Comparison of ENCODE assay signal across 1 cellular context in genomic region chr9:129080608-129081387, GRCh38.
TF ChIP-seq lines count a peak whose summit lies in the region.

A gene with protein sequence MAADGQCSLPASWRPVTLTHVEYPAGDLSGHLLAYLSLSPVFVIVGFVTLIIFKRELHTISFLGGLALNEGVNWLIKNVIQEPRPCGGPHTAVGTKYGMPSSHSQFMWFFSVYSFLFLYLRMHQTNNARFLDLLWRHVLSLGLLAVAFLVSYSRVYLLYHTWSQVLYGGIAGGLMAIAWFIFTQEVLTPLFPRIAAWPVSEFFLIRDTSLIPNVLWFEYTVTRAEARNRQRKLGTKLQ (plus strand): TSS chr9:129081111. CDS start chr9:129081132, 21 bp downstream.

TF ChIP-seq in HepG2, 621 proteins besides CTCF, POLR2A, EP300 and RAD21 (continued from another document and continues in another):
- TF ChIP-seq HNF1A (IDR thresholded peaks at IDR 0.05; ENCODE audit: low read depth) (no peak), HNF1A (CRISPR knock-in tag; IDR thresholded peaks at IDR 0.05; ENCODE audit: borderline replicate concordance) (no peak), MIER3 (CRISPR knock-in tag; IDR thresholded peaks at IDR 0.05; ENCODE audit: borderline replicate concordance) (no peak), SP5 (CRISPR knock-in tag; IDR thresholded peaks at IDR 0.05; ENCODE audit: borderline replicate concordance, low read depth) (no peak), TBL1XR1 (IDR thresholded peaks at IDR 0.05; ENCODE audit: borderline replicate concordance, low read length, partially characterized antibody) (no peak), TCF12 (IDR thresholded peaks at IDR 0.05) (no peak), TCF12 (CRISPR knock-in tag; IDR thresholded peaks at IDR 0.05) (no peak), ZNF879 (CRISPR knock-in tag; IDR thresholded peaks at IDR 0.05) (no peak), ZSCAN25 (CRISPR knock-in tag; IDR thresholded peaks at IDR 0.05) (no peak), RFXAP (CRISPR knock-in tag; IDR thresholded peaks at IDR 0.05; ENCODE audit: borderline replicate concordance) (peak; percentile 99), ADNP (CRISPR knock-in tag; IDR thresholded peaks at IDR 0.05) (no peak), TBX3 (IDR thresholded peaks at IDR 0.05; ENCODE audit: borderline replicate concordance) (peak; percentile 72), KLF15 (CRISPR knock-in tag; IDR thresholded peaks at IDR 0.05; ENCODE audit: borderline replicate concordance) (peak; percentile 50; the same call in 1 of the 2 replicates), RXRB (CRISPR knock-in tag; IDR thresholded peaks at IDR 0.05; ENCODE audit: borderline replicate concordance) (peak; percentile 16; the same call in 1 of the 2 replicates), ZBTB7B (CRISPR knock-in tag; IDR thresholded peaks at IDR 0.05) (peak; percentile 28; the same call in 1 of the 2 replicates), ZNF432 (CRISPR knock-in tag; IDR thresholded peaks at IDR 0.05; ENCODE audit: borderline replicate concordance) (no peak), TGIF2 (CRISPR knock-in tag; IDR thresholded peaks at IDR 0.05) (peak; percentile 55), ZNF382 (CRISPR knock-in tag; IDR thresholded peaks at IDR 0.05; ENCODE audit: borderline replicate concordance) (no peak), MLX (CRISPR knock-in tag; IDR thresholded peaks at IDR 0.05) (no peak), NFYB (CRISPR knock-in tag; IDR thresholded peaks at IDR 0.05) (peak; percentile 99), MED1 (CRISPR knock-in tag; IDR thresholded peaks at IDR 0.05) (no peak; the same call in 1 of the 2 replicates)
- TF ChIP-seq, protein P1, sequence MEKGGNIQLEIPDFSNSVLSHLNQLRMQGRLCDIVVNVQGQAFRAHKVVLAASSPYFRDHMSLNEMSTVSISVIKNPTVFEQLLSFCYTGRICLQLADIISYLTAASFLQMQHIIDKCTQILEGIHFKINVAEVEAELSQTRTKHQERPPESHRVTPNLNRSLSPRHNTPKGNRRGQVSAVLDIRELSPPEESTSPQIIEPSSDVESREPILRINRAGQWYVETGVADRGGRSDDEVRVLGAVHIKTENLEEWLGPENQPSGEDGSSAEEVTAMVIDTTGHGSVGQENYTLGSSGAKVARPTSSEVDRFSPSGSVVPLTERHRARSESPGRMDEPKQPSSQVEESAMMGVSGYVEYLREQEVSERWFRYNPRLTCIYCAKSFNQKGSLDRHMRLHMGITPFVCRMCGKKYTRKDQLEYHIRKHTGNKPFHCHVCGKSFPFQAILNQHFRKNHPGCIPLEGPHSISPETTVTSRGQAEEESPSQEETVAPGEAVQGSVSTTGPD (CRISPR knock-in tag; IDR thresholded peaks at IDR 0.05), result no peak
- TF ChIP-seq, protein P2, sequence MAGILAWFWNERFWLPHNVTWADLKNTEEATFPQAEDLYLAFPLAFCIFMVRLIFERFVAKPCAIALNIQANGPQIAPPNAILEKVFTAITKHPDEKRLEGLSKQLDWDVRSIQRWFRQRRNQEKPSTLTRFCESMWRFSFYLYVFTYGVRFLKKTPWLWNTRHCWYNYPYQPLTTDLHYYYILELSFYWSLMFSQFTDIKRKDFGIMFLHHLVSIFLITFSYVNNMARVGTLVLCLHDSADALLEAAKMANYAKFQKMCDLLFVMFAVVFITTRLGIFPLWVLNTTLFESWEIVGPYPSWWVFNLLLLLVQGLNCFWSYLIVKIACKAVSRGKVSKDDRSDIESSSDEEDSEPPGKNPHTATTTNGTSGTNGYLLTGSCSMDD (CRISPR knock-in tag; IDR thresholded peaks at IDR 0.05), result no peak
- TF ChIP-seq, protein P3, sequence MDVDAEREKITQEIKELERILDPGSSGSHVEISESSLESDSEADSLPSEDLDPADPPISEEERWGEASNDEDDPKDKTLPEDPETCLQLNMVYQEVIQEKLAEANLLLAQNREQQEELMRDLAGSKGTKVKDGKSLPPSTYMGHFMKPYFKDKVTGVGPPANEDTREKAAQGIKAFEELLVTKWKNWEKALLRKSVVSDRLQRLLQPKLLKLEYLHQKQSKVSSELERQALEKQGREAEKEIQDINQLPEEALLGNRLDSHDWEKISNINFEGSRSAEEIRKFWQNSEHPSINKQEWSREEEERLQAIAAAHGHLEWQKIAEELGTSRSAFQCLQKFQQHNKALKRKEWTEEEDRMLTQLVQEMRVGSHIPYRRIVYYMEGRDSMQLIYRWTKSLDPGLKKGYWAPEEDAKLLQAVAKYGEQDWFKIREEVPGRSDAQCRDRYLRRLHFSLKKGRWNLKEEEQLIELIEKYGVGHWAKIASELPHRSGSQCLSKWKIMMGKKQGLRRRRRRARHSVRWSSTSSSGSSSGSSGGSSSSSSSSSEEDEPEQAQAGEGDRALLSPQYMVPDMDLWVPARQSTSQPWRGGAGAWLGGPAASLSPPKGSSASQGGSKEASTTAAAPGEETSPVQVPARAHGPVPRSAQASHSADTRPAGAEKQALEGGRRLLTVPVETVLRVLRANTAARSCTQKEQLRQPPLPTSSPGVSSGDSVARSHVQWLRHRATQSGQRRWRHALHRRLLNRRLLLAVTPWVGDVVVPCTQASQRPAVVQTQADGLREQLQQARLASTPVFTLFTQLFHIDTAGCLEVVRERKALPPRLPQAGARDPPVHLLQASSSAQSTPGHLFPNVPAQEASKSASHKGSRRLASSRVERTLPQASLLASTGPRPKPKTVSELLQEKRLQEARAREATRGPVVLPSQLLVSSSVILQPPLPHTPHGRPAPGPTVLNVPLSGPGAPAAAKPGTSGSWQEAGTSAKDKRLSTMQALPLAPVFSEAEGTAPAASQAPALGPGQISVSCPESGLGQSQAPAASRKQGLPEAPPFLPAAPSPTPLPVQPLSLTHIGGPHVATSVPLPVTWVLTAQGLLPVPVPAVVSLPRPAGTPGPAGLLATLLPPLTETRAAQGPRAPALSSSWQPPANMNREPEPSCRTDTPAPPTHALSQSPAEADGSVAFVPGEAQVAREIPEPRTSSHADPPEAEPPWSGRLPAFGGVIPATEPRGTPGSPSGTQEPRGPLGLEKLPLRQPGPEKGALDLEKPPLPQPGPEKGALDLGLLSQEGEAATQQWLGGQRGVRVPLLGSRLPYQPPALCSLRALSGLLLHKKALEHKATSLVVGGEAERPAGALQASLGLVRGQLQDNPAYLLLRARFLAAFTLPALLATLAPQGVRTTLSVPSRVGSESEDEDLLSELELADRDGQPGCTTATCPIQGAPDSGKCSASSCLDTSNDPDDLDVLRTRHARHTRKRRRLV (CRISPR knock-in tag; IDR thresholded peaks at IDR 0.05), result no peak
- TF ChIP-seq, protein P4, sequence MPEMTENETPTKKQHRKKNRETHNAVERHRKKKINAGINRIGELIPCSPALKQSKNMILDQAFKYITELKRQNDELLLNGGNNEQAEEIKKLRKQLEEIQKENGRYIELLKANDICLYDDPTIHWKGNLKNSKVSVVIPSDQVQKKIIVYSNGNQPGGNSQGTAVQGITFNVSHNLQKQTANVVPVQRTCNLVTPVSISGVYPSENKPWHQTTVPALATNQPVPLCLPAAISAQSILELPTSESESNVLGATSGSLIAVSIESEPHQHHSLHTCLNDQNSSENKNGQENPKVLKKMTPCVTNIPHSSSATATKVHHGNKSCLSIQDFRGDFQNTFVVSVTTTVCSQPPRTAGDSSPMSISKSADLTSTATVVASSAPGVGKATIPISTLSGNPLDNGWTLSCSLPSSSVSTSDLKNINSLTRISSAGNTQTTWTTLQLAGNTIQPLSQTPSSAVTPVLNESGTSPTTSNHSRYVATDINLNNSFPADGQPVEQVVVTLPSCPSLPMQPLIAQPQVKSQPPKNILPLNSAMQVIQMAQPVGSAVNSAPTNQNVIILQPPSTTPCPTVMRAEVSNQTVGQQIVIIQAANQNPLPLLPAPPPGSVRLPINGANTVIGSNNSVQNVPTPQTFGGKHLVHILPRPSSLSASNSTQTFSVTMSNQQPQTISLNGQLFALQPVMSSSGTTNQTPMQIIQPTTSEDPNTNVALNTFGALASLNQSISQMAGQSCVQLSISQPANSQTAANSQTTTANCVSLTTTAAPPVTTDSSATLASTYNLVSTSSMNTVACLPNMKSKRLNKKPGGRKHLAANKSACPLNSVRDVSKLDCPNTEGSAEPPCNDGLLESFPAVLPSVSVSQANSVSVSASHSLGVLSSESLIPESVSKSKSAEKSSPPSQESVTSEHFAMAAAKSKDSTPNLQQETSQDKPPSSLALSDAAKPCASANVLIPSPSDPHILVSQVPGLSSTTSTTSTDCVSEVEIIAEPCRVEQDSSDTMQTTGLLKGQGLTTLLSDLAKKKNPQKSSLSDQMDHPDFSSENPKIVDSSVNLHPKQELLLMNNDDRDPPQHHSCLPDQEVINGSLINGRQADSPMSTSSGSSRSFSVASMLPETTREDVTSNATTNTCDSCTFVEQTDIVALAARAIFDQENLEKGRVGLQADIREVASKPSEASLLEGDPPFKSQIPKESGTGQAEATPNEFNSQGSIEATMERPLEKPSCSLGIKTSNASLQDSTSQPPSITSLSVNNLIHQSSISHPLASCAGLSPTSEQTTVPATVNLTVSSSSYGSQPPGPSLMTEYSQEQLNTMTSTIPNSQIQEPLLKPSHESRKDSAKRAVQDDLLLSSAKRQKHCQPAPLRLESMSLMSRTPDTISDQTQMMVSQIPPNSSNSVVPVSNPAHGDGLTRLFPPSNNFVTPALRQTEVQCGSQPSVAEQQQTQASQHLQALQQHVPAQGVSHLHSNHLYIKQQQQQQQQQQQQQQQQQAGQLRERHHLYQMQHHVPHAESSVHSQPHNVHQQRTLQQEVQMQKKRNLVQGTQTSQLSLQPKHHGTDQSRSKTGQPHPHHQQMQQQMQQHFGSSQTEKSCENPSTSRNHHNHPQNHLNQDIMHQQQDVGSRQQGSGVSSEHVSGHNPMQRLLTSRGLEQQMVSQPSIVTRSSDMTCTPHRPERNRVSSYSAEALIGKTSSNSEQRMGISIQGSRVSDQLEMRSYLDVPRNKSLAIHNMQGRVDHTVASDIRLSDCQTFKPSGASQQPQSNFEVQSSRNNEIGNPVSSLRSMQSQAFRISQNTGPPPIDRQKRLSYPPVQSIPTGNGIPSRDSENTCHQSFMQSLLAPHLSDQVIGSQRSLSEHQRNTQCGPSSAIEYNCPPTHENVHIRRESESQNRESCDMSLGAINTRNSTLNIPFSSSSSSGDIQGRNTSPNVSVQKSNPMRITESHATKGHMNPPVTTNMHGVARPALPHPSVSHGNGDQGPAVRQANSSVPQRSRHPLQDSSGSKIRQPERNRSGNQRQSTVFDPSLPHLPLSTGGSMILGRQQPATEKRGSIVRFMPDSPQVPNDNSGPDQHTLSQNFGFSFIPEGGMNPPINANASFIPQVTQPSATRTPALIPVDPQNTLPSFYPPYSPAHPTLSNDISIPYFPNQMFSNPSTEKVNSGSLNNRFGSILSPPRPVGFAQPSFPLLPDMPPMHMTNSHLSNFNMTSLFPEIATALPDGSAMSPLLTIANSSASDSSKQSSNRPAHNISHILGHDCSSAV (CRISPR knock-in tag; IDR thresholded peaks at IDR 0.05; ENCODE audit: borderline replicate concordance), result no peak
- TF ChIP-seq, protein P5, sequence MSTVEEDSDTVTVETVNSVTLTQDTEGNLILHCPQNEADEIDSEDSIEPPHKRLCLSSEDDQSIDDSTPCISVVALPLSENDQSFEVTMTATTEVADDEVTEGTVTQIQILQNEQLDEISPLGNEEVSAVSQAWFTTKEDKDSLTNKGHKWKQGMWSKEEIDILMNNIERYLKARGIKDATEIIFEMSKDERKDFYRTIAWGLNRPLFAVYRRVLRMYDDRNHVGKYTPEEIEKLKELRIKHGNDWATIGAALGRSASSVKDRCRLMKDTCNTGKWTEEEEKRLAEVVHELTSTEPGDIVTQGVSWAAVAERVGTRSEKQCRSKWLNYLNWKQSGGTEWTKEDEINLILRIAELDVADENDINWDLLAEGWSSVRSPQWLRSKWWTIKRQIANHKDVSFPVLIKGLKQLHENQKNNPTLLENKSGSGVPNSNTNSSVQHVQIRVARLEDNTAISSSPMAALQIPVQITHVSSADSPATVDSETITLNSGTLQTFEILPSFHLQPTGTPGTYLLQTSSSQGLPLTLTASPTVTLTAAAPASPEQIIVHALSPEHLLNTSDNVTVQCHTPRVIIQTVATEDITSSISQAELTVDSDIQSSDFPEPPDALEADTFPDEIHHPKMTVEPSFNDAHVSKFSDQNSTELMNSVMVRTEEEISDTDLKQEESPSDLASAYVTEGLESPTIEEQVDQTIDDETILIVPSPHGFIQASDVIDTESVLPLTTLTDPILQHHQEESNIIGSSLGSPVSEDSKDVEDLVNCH (CRISPR knock-in tag; IDR thresholded peaks at IDR 0.05), result no peak
- TF ChIP-seq, protein P6, sequence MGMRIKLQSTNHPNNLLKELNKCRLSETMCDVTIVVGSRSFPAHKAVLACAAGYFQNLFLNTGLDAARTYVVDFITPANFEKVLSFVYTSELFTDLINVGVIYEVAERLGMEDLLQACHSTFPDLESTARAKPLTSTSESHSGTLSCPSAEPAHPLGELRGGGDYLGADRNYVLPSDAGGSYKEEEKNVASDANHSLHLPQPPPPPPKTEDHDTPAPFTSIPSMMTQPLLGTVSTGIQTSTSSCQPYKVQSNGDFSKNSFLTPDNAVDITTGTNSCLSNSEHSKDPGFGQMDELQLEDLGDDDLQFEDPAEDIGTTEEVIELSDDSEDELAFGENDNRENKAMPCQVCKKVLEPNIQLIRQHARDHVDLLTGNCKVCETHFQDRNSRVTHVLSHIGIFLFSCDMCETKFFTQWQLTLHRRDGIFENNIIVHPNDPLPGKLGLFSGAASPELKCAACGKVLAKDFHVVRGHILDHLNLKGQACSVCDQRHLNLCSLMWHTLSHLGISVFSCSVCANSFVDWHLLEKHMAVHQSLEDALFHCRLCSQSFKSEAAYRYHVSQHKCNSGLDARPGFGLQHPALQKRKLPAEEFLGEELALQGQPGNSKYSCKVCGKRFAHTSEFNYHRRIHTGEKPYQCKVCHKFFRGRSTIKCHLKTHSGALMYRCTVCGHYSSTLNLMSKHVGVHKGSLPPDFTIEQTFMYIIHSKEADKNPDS (CRISPR knock-in tag; IDR thresholded peaks at IDR 0.05), result no peak
